8 cellular contexts compared by ENCODE assay signal in the genomic region with DNA sequence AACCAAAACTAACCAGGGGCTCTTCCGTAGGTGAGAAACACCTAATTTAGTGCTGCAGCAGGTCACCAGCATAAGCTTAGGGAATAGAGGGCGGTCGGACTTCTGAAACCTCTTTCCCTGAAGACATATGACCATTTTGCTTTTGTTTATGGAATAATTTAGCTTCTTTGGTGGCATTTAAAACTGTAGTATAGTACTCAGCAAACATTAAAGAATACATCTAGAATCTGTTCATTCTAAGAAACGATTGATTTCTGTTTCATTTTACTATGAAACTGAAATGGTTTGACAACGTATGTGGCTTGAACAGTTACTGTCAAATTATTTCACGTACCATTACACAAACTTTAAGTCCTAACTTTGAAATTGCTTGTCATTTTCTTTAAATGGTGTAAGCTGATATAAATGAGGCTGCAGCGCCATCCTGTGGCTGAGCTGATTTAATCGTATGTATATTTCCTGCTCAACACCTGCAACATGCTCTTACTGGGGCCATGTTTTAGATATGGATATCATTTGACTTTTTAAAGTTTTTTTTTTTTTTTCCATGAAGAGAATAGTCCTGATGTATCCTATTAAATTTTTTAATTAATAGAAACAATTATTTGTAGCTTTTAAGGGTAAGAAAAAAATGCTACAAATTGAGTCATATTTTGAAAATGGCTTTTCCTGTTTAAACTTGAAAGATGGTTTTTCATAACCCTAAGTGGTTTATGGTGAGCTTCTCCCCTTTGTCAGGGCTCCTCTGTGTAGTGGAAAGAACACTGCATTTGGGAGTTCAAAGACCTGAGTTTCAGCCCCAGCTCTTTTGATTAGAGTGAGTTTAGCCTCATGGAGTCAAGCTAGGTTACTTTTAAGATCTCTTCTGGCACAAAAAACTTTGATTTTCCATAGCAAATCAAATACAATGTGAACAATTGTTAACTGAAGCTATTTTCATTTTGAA. TPM values are rescaled to one million over a fixed set of nuclear protein-coding genes. Genes with fewer than 3 reads are reported as not detected.
DNase-seq lines count a peak whose midpoint lies in the region; ATAC-seq and TF ChIP-seq lines count a peak whose summit lies in the region.

No MANE protein-coding gene starts in this region.

- H3F3A ChIP-seq in OCI-LY1 (ENCODE audit: insufficient read depth, low read length): no peaks in the 10 kb centered on the region

- H3K27me3 ChIP-seq in HL-60 (ENCODE audit: insufficient read depth, poor library complexity, severe bottlenecking): no peaks in the 10 kb centered on the region
- no peaks in the 10 kb centered on the region for H3K27me3 ChIP-seq in OCI-LY1 (ENCODE audit: insufficient read depth, low read length)

- no peak overlapping the region for H3K4me3 Mint-ChIP-seq in nephron

- H3K4me2 ChIP-seq in OCI-LY1 (ENCODE audit: low read length): no peak overlapping the region; the same call in 1 of the 2 replicates

- H3K9me2 ChIP-seq in OCI-LY1 (ENCODE audit: low read depth, low read length): no peaks in the 10 kb centered on the region

- ATAC-seq in GM19463 (IDR thresholded peaks at IDR 0.05; ENCODE audit: unreplicated experiment) (peak; percentile 46), esophagus mucosa (peak; percentile 85)
- peak; percentile 75 for ATAC-seq in stimulated activated naive CD8-positive, alpha-beta T cell treated with anti-CD3 and anti-CD28 coated beads, Interleukin-15, Interleukin-2, amounts not matched to agents 100 U/mL and 50 U/mL, for 24 hours

- TF ChIP-seq CTCF in HL-60 (IDR thresholded peaks at IDR 0.05; ENCODE audit: insufficient read depth, low read length) (peak; percentile 9), OCI-LY1 (IDR thresholded peaks at IDR 0.05; ENCODE audit: low read length) (peak; percentile 68), nephron (IDR thresholded peaks at IDR 0.05; ENCODE audit: unreplicated experiment in 3 of 3) (peak; percentile 51 to 78 (median 57))

- no peaks in the 10 kb centered on the region for H3K27me3 Mint-ChIP-seq in nephron (ENCODE audit: low read depth)

- in situ Hi-C loops in Caki2 (cut with HindIII; ENCODE audit: low pct_unique_long_range_greater_than_20kb, low sequenced_read_pairs): no loop called here

- no peaks in the 10 kb centered on the region for H3K79me2 ChIP-seq in OCI-LY1 (ENCODE audit: insufficient read depth, low read length)

- no peak overlapping the region for H3K9ac ChIP-seq in OCI-LY1 (ENCODE audit: low read length)

- peak; percentile 50 for DNase-seq in Caki2 (ENCODE audit: low read depth)
- DNase-seq in HL-60 (ENCODE audit: low read depth in 1 of 2, low spot score in 1 of 2): peak; percentile 42 to 64
- DNase-seq in activated T-cell treated with anti-CD3 and anti-CD28 coated beads for 4 hours: peak; percentile 81
- peak; percentile 86 for DNase-seq in stimulated activated naive CD8-positive, alpha-beta T cell treated with anti-CD3 and anti-CD28 coated beads, Interleukin-15, Interleukin-2, amounts not matched to agents 100 U/mL and 50 U/mL, for 24 hours

- H3K36me3 Mint-ChIP-seq in nephron (ENCODE audit: low read depth): no peaks in the 10 kb centered on the region

- no peaks in the 10 kb centered on the region for H3K4me1 Mint-ChIP-seq in nephron

- no peaks in the 10 kb centered on the region for H3K9me3 Mint-ChIP-seq in nephron

- H3K9me3 ChIP-seq in OCI-LY1 (ENCODE audit: low read length): no peaks in the 10 kb centered on the region

- H3K27ac ChIP-seq in HL-60 (replicated peaks): no peak overlapping the region
- H3K27ac ChIP-seq in OCI-LY1 (ENCODE audit: low read depth, low read length, poor library complexity, severe bottlenecking): no peak overlapping the region

- H2AFZ ChIP-seq in OCI-LY1 (ENCODE audit: low read length): no peak overlapping the region

- H4K20me1 ChIP-seq in OCI-LY1 (ENCODE audit: insufficient read depth, low read length): no peaks in the 10 kb centered on the region

- H3K4me3 ChIP-seq in HL-60 (replicated peaks; ENCODE audit: insufficient read depth, low read length): no peak overlapping the region
- H3K4me3 ChIP-seq in OCI-LY1 (ENCODE audit: low read depth, low read length, poor library complexity, severe bottlenecking): no peak overlapping the region

- peaks cover 7% of the 10 kb centered on the region for H3K4me1 ChIP-seq in OCI-LY1 (ENCODE audit: insufficient read depth, low read length, severe bottlenecking)

- no peak overlapping the region for H3K27ac Mint-ChIP-seq in nephron

- H3K36me3 ChIP-seq in OCI-LY1 (ENCODE audit: insufficient read depth, low read length): no peaks in the 10 kb centered on the region

RNA-seq across cellular contexts. Expression of a gene that starts 27.4 kb away (rescaled TPM):
- 1.0 and 6.7 TPM in 2 replicates for total RNA-seq in Caki2 (2014; rRNA removed; shearing (Covaris generic); ENCODE audit: low replicate concordance)
- 0.28 TPM for total RNA-seq in esophagus mucosa

Comparison
In these comparisons a context has a peak if more than half of its experiments do, and no peak if none do; other contexts are left out.
1. CTCF ChIP-seq: peak in every context shown above with its lines; median percentile 68 in OCI-LY1; 57 in nephron; 9 in HL-60.